ENCODE assay signal across 8 cellular contexts in genomic region chr2:178072383-178073301, GRCh38. TPM values are rescaled to one million over a fixed set of nuclear protein-coding genes. Genes with fewer than 3 reads are reported as not detected.
DNase-seq lines count a peak whose midpoint lies in the region; ATAC-seq and TF ChIP-seq lines count a peak whose summit lies in the region.

Gene PDE11A, minus strand, starts transcription at chr2:178072777. Its CDS starts 340 bp downstream, at chr2:178072437.

- intact Hi-C loops in left ventricle myocardium superior (cut with micrococcal nuclease) = loop anchor here (5.0 kb wide), 1 partner anchor 275 kb away; no protein-coding TSS in a partner anchor

- no peak for TF ChIP-seq CTCF in progenitor cell of endocrine pancreas (IDR thresholded peaks at IDR 0.05; ENCODE audit: unreplicated experiment)

- no peaks in the 10 kb centered on the region for H3K36me3 Mint-ChIP-seq in progenitor cell of endocrine pancreas (ENCODE audit: insufficient read depth)

- H3K27ac Mint-ChIP-seq in progenitor cell of endocrine pancreas = peak within 1 kb of the TSS; percentile 81

- H3K4me1 Mint-ChIP-seq in progenitor cell of endocrine pancreas (ENCODE audit: low read depth) = peaks cover 12% of the 10 kb centered on the region

- peak; percentile 55 to 72 for ATAC-seq in activated CD4-positive, CD25-positive, alpha-beta regulatory T cell treated with anti-CD3 and anti-CD28 coated beads, Interleukin-2, amount 50 U/mL, for 24 hours
- peak; percentile 98 for ATAC-seq in left ventricle myocardium superior
- ATAC-seq in HG02870 (IDR thresholded peaks at IDR 0.05; ENCODE audit: unreplicated experiment) = no peak

- H3K9me3 Mint-ChIP-seq in progenitor cell of endocrine pancreas (ENCODE audit: low read depth) = no peaks in the 10 kb centered on the region

- H3K4me3 Mint-ChIP-seq in progenitor cell of endocrine pancreas (ENCODE audit: low read depth) = peak within 1 kb of the TSS; percentile 83

- H3K27me3 Mint-ChIP-seq in progenitor cell of endocrine pancreas = peaks cover 35% of the 10 kb centered on the region

- no peak for DNase-seq in activated CD4-positive, CD25-positive, alpha-beta regulatory T cell (lab: John Stamatoyannopoulos, UW)
- peak; percentile 76 for DNase-seq in HT-29 (ENCODE audit: low spot score)
- peak; percentile 70 for DNase-seq in OCI-M1 (lab: John Stamatoyannopoulos, UW)
- peak; percentile 50 for DNase-seq in amniotic epithelial cell (ENCODE audit: low read depth)
- peak; percentile 86 for DNase-seq in left ventricle myocardium superior
- peak; percentile 62 for DNase-seq in progenitor cell of endocrine pancreas (ENCODE audit: low spot score, unreplicated experiment)

RNA-seq across cellular contexts. Expression of gene PDE11A, which starts in this region (rescaled TPM):
- not detected in 2 replicates for total RNA-seq in HT-29 (2014; rRNA removed; shearing (Covaris generic))
- 4.4 TPM for total RNA-seq in left ventricle myocardium superior
- total RNA-seq in progenitor cell of endocrine pancreas = 54.8 and 60.5 TPM in 2 replicates

Comparison
In these comparisons a context has a peak if more than half of its experiments do, and no peak if none do; other contexts are left out.
1. RNA of gene PDE11A (total RNA-seq): 54.8 to 60.5 TPM in progenitor cell of endocrine pancreas; 4.4 TPM in left ventricle myocardium superior (single experiment) and not detected in HT-29; every median in the first group is over 10 times any median in the second.
2. Peak in DNase-seq in HT-29; RNA of the gene not detected or under 1 TPM.
3. DNase-seq: peak in OCI-M1 (single experiment), amniotic epithelial cell (single experiment), left ventricle myocardium superior (single experiment) and progenitor cell of endocrine pancreas (single experiment); none in activated CD4-positive, CD25-positive, alpha-beta regulatory T cell (0 of 4).